10 cellular contexts compared by ENCODE assay signal in genomic region chr6:47307362-47308222, GRCh38. TPM values are rescaled to one million over a fixed set of nuclear protein-coding genes. Genes with fewer than 3 reads are reported as not detected.
A peak's percentile ranks its signal among the peaks of the same experiment; 100 is the strongest.
DNase-seq lines count a peak whose midpoint lies in the region; FAIRE-seq and TF ChIP-seq lines count a peak whose summit lies in the region.
"Had no signal": no experiment of that assay in that cellular context is flagged by ENCODE, and none has a peak within 500 bp of the region (broad histone marks: within the 10 kb centered on the region; RNA-seq: fewer than 3 reads in every experiment).

No MANE protein-coding gene starts in this region.

- no peak for FAIRE-seq in endothelial cell of umbilical vein (lab: Jason Lieb, UNC)

- H4K20me1 ChIP-seq in BLaER1 treated with 17β-estradiol and CSF1 and Interleukin-3, amounts not matched to agents 10 nM and 100 nM, result peaks cover 0 to 67% (median 24%) of the 10 kb centered on the region in 11 experiments; a peak in 9 of 22 replicates
- H4K20me1 ChIP-seq in endothelial cell of umbilical vein (replicated peaks; ENCODE audit: control insufficient read depth, extremely low read depth, insufficient read depth, low read length), result peaks cover 3% of the 10 kb centered on the region

- peaks cover 0 to 14% (median 5%) of the 10 kb centered on the region in 11 experiments; a peak in 9 of 22 replicates for H3K9me3 ChIP-seq in BLaER1 treated with 17β-estradiol and CSF1 and Interleukin-3, amounts not matched to agents 10 nM and 100 nM (replicated peaks in 1 of 11)
- H3K9me3 ChIP-seq in endothelial cell of umbilical vein (replicated peaks; ENCODE audit: control insufficient read depth, insufficient read depth, low read length), result no peaks in the 10 kb centered on the region

- no peaks in the 10 kb centered on the region for H3K36me3 Mint-ChIP-seq in nephron (ENCODE audit: low read depth)
- H3K36me3 Mint-ChIP-seq: immature natural killer cell had no signal

- H3K4me2 ChIP-seq in BLaER1 treated with 17β-estradiol and CSF1 and Interleukin-3, amounts not matched to agents 10 nM and 100 nM, result peak overlapping the region; percentile 75 to 99 (median 93)
- peak overlapping the region; percentile 86 for H3K4me2 ChIP-seq in endothelial cell of umbilical vein (ENCODE audit: insufficient read depth, low read length)

- H3K4me1 ChIP-seq in BLaER1 treated with 17β-estradiol and CSF1 and Interleukin-3, amounts not matched to agents 10 nM and 100 nM, result peaks cover 10 to 31% (median 20%) of the 10 kb centered on the region in 10 experiments; a peak in 19 of 20 replicates
- peaks cover 16% of the 10 kb centered on the region for H3K4me1 ChIP-seq in endothelial cell of umbilical vein (ENCODE audit: control insufficient read depth, extremely low read depth, insufficient read depth, low read length)

- peaks cover 20% of the 10 kb centered on the region for H3K27me3 Mint-ChIP-seq in nephron (ENCODE audit: low read depth)

- dilution Hi-C loops in endothelial cell of umbilical vein (cut with MboI; ENCODE audit: extremely low pct_ligation_motif_present, low sequenced_read_pairs), result no loop called here

- peak; percentile 48 for DNase-seq in NCI-H69 (lab: John Stamatoyannopoulos, UW)
- DNase-seq in endothelial cell of umbilical vein (ENCODE audit: low read depth, low spot score), result peak; percentile 46
- DNase-seq in medulla oblongata (ENCODE audit: extremely low spot score), result no peak
- DNase-seq in NCI-H2171 (lab: John Stamatoyannopoulos, UW), result no peak
- no peak for DNase-seq in amygdala (lab: John Stamatoyannopoulos, UW)
- no peak for DNase-seq in stimulated activated CD4-positive, alpha-beta T cell treated with anti-CD3 and anti-CD28 coated beads, Interleukin-4, amount 100 ng/mL, for 4 hours
- DNase-seq: activated effector memory CD4-positive, alpha-beta T cell treated with Interleukin-2 at 50 U/mL for 16 hours; immature natural killer cell had no signal

- peak overlapping the region; percentile 72 to 95 (median 88); a peak in 17 of 20 replicates for H3K4me3 ChIP-seq in BLaER1 treated with 17β-estradiol and CSF1 and Interleukin-3, amounts not matched to agents 10 nM and 100 nM
- H3K4me3 ChIP-seq in endothelial cell of umbilical vein (replicated peaks in 1 of 3; ENCODE audit: insufficient read depth in 1 of 3, low read depth in 1 of 3, low read length in 3 of 3), result peak overlapping the region in 2 of 3 experiments; percentile 80 to 86

- TF ChIP-seq POLR2A in endothelial cell of umbilical vein (IDR thresholded peaks at IDR 0.05; ENCODE audit: low read depth, low read length), result no peak

- no peak for TF ChIP-seq CTCF in endothelial cell of umbilical vein (IDR thresholded peaks at IDR 0.05; ENCODE audit: extremely low read depth in 1 of 2, insufficient read depth in 1 of 2, low read depth in 1 of 2, low read length in 2 of 2)
- TF ChIP-seq CTCF in nephron (IDR thresholded peaks at IDR 0.05; ENCODE audit: unreplicated experiment in 3 of 3), result no peak

- peak overlapping the region; percentile 8 for H2AFZ ChIP-seq in endothelial cell of umbilical vein (ENCODE audit: low read depth, low read length)

- CTCF ChIA-PET in endothelial cell of umbilical vein (lab: Charles Lee), result interaction anchor here (1.1 to 7.4 kb wide), 6 partner anchors 8 to 459 kb away, joined by 3 to 129 read pairs (median 8); no protein-coding TSS in a partner anchor

- intact Hi-C loops in endothelial cell of umbilical vein (cut with micrococcal nuclease), result loop anchor here (2.0 to 5.0 kb wide), 2 partner anchors 361 to 890 kb away; no protein-coding TSS in a partner anchor

- H3K4me3 Mint-ChIP-seq in nephron, result peak overlapping the region; percentile 87 to 91 (median 89)

- peak overlapping the region in 2 of 3 experiments; percentile 3 to 71 for H3K27ac Mint-ChIP-seq in nephron
- H3K27ac Mint-ChIP-seq: immature natural killer cell had no signal

- peak overlapping the region in 6 of 11 experiments; percentile 78 to 91 (median 87); a peak in 7 of 22 replicates for H3K27ac ChIP-seq in BLaER1 treated with 17β-estradiol and CSF1 and Interleukin-3, amounts not matched to agents 10 nM and 100 nM
- no peak overlapping the region for H3K27ac ChIP-seq in endothelial cell of umbilical vein (ENCODE audit: insufficient read depth, low read depth, low read length)

- no peaks in the 10 kb centered on the region for H3K9me1 ChIP-seq in endothelial cell of umbilical vein (replicated peaks; ENCODE audit: control insufficient read depth, extremely low read depth, insufficient read depth, low read length)

- BruUV-seq in endothelial cell of umbilical vein (replicated peaks; lab: Mats Ljungman, UMichigan), result no TSS peak

- peaks cover 38% of the 10 kb centered on the region for H3K79me2 ChIP-seq in endothelial cell of umbilical vein (ENCODE audit: control insufficient read depth, insufficient read depth, low read length)

- H3K36me3 ChIP-seq in BLaER1 treated with 17β-estradiol and CSF1 and Interleukin-3, amounts not matched to agents 10 nM and 100 nM, result peaks cover 0 to 20% (median 8%) of the 10 kb centered on the region in 11 experiments; a peak in 10 of 22 replicates
- H3K36me3 ChIP-seq in endothelial cell of umbilical vein (ENCODE audit: control insufficient read depth in 2 of 2, extremely low read depth in 1 of 2, insufficient read depth in 2 of 2, low read length in 2 of 2), result no peaks in the 10 kb centered on the region

- peaks cover 0 to 16% (median 0%) of the 10 kb centered on the region in 11 experiments; a peak in 5 of 22 replicates for H3K27me3 ChIP-seq in BLaER1 treated with 17β-estradiol and CSF1 and Interleukin-3, amounts not matched to agents 10 nM and 100 nM
- no peaks in the 10 kb centered on the region for H3K27me3 ChIP-seq in endothelial cell of umbilical vein (ENCODE audit: control insufficient read depth in 2 of 2, insufficient read depth in 2 of 2, low read length in 2 of 2)

- H3K9ac ChIP-seq in BLaER1 treated with 17β-estradiol and CSF1 and Interleukin-3, amounts not matched to agents 10 nM and 100 nM, result peak overlapping the region in 10 of 11 experiments; percentile 74 to 94 (median 84); a peak in 16 of 22 replicates
- H3K9ac ChIP-seq in endothelial cell of umbilical vein (replicated peaks; ENCODE audit: extremely low read depth, insufficient read depth, low read length), result peak overlapping the region; percentile 72

- POLR2A ChIA-PET in endothelial cell of umbilical vein (lab: Charles Lee), result no interaction called here

- no peaks in the 10 kb centered on the region for H3K9me3 Mint-ChIP-seq in nephron

- H3K4me1 Mint-ChIP-seq in nephron, result peaks cover 9% of the 10 kb centered on the region

TF ChIP-seq in endothelial cell of umbilical vein, 7 proteins besides CTCF, POLR2A, EP300 and RAD21:
- no peak for TF ChIP-seq EZH2 (IDR thresholded peaks at IDR 0.05; ENCODE audit: borderline replicate concordance, low read depth, low read length, severe bottlenecking)
- TF ChIP-seq, protein P1, sequence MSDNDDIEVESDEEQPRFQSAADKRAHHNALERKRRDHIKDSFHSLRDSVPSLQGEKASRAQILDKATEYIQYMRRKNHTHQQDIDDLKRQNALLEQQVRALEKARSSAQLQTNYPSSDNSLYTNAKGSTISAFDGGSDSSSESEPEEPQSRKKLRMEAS (IDR thresholded peaks at IDR 0.05; ENCODE audit: insufficient read depth, insufficient read length), result no peak
- TF ChIP-seq GATA2 (IDR thresholded peaks at IDR 0.05; ENCODE audit: insufficient read depth, insufficient read length, low read depth, low read length), result no peak
- no peak for TF ChIP-seq MYC (IDR thresholded peaks at IDR 0.05; ENCODE audit: low read depth, low read length)
- no peak for TF ChIP-seq FOS (IDR thresholded peaks at IDR 0.05; ENCODE audit: borderline replicate concordance, insufficient read depth, low read length)
- no peak for TF ChIP-seq POLR2AphosphoS5 (IDR thresholded peaks at IDR 0.05; ENCODE audit: insufficient read depth, low read depth, low read length)
- TF ChIP-seq JUN (IDR thresholded peaks at IDR 0.05; ENCODE audit: borderline replicate concordance, insufficient read depth, insufficient read length, low read depth), result no peak
TF ChIP-seq in endothelial cell of umbilical vein: peak in this region for 0.

RNA-seq across cellular contexts. Expression of gene TNFRSF21, which starts 2.1 kb away (rescaled TPM):
- total RNA-seq in endothelial cell of umbilical vein, result 40.6 and 52.3 TPM in 2 replicates
- polyA plus RNA-seq in endothelial cell of umbilical vein, result 24.9 and 26.0 TPM in 2 replicates
- polyA plus RNA-seq in endothelial cell of umbilical vein (2011; cell fraction: cytosol; rRNA removed), result 29.9 and 30.9 TPM in 2 replicates
- 14.2 and 15.3 TPM in 2 replicates for polyA plus RNA-seq in endothelial cell of umbilical vein (2011; cell fraction: nucleus; rRNA removed)
- polyA plus RNA-seq in endothelial cell of umbilical vein (2012), result 44.0 and 56.2 TPM in 2 replicates
- polyA minus RNA-seq in endothelial cell of umbilical vein, result 44.6 and 48.0 TPM in 2 replicates
- 14.5 TPM for polyA minus RNA-seq in endothelial cell of umbilical vein (2011; cell fraction: cytosol; rRNA and poly(A)+ RNA removed)
- 30.7 and 30.8 TPM in 2 replicates for polyA minus RNA-seq in endothelial cell of umbilical vein (2011; cell fraction: nucleus; rRNA and poly(A)+ RNA removed)

Comparison
In these comparisons a context has a peak if more than half of its experiments do, and no peak if none do; other contexts are left out.
1. DNase-seq: peak in NCI-H69 (single experiment) and endothelial cell of umbilical vein (single experiment); none in medulla oblongata (single experiment), NCI-H2171 (single experiment), amygdala (0 of 56) and stimulated activated CD4-positive, alpha-beta T cell treated with anti-CD3 and anti-CD28 coated beads, Interleukin-4, amount 100 ng/mL, for 4 hours (0 of 2).